1 cellular context compared by ENCODE assay signal in genomic region chr2:229252280-229252679, GRCh38.
TF ChIP-seq lines count a peak whose summit lies in the region.

No MANE protein-coding gene starts in this region.

TF ChIP-seq in WTC11, 78 proteins besides CTCF, POLR2A, EP300 and RAD21 (continued from another document):
- TF ChIP-seq AR (CRISPR knock-in tag; IDR thresholded peaks at IDR 0.05): no peak
- no peak for TF ChIP-seq CBFB (CRISPR knock-in tag; IDR thresholded peaks at IDR 0.05; ENCODE audit: low read depth)
